Comparison of ENCODE assay signal across 3 cellular contexts in the genomic region with DNA sequence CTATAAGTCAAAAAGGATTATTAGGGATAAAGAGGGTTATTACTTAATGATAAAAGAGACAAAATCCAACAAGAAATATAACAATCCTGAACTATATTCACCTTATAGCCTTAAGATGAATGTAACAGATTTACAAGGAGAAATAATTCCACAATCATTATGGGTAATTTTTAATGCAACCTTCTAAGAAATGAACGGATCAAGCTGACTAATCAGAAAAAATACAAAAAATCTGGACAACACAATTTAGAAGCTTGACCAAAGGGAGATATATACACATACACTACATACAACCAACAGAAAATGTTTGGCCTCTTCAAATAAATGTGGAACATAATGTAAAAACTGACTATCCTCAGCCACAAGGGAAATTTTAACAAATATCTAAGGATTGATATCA.
TF ChIP-seq lines count a peak whose summit lies in the region.

No MANE protein-coding gene starts in this region.

TF ChIP-seq in A549, 52 proteins besides CTCF, POLR2A, EP300 and RAD21:
- TF ChIP-seq ZC3H11A (IDR thresholded peaks at IDR 0.05): no peak
- peak; percentile 20 for TF ChIP-seq MAFK (IDR thresholded peaks at IDR 0.05; ENCODE audit: partially characterized antibody)

TF ChIP-seq in IMR-90, 13 proteins besides CTCF, POLR2A, EP300 and RAD21:
- TF ChIP-seq MAFK (IDR thresholded peaks at IDR 0.05; ENCODE audit: low read depth, low read length) (0 out of 2 replicates have a peak, but pooled peaks have one; percentile 7), FOS (IDR thresholded peaks at IDR 0.05; ENCODE audit: low read depth, low read length) (no peak)

TF ChIP-seq in K562, 482 proteins besides CTCF, POLR2A, EP300 and RAD21:
- TF ChIP-seq, protein P1, sequence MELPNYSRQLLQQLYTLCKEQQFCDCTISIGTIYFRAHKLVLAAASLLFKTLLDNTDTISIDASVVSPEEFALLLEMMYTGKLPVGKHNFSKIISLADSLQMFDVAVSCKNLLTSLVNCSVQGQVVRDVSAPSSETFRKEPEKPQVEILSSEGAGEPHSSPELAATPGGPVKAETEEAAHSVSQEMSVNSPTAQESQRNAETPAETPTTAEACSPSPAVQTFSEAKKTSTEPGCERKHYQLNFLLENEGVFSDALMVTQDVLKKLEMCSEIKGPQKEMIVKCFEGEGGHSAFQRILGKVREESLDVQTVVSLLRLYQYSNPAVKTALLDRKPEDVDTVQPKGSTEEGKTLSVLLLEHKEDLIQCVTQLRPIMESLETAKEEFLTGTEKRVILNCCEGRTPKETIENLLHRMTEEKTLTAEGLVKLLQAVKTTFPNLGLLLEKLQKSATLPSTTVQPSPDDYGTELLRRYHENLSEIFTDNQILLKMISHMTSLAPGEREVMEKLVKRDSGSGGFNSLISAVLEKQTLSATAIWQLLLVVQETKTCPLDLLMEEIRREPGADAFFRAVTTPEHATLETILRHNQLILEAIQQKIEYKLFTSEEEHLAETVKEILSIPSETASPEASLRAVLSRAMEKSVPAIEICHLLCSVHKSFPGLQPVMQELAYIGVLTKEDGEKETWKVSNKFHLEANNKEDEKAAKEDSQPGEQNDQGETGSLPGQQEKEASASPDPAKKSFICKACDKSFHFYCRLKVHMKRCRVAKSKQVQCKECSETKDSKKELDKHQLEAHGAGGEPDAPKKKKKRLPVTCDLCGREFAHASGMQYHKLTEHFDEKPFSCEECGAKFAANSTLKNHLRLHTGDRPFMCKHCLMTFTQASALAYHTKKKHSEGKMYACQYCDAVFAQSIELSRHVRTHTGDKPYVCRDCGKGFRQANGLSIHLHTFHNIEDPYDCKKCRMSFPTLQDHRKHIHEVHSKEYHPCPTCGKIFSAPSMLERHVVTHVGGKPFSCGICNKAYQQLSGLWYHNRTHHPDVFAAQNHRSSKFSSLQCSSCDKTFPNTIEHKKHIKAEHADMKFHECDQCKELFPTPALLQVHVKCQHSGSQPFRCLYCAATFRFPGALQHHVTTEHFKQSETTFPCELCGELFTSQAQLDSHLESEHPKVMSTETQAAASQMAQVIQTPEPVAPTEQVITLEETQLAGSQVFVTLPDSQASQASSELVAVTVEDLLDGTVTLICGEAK (IDR thresholded peaks at IDR 0.05): no peak
- TF ChIP-seq, protein P1 (CRISPR knock-in tag; IDR thresholded peaks at IDR 0.05): no peak
- TF ChIP-seq DDX20 (tag; IDR thresholded peaks at IDR 0.05; ENCODE audit: low read depth): no peak
- TF ChIP-seq NFXL1 (CRISPR knock-in tag; IDR thresholded peaks at IDR 0.05): no peak
- no peak for TF ChIP-seq POU5F1 (IDR thresholded peaks at IDR 0.05; ENCODE audit: borderline replicate concordance, low read depth, low read length, partially characterized antibody)
- no peak for TF ChIP-seq RERE (CRISPR knock-in tag; IDR thresholded peaks at IDR 0.05; ENCODE audit: borderline replicate concordance)
- TF ChIP-seq ZC3H4 (CRISPR knock-in tag; IDR thresholded peaks at IDR 0.05; ENCODE audit: borderline replicate concordance): no peak
- TF ChIP-seq ZNF316 (IDR thresholded peaks at IDR 0.05): peak; percentile 65; the same call in 1 of the 2 replicates
- no peak for TF ChIP-seq TRIM28 (IDR thresholded peaks at IDR 0.05)
- TF ChIP-seq PTBP1 (IDR thresholded peaks at IDR 0.05; ENCODE audit: low read depth, low read length): no peak
- TF ChIP-seq CBX5 (IDR thresholded peaks at IDR 0.05; ENCODE audit: borderline replicate concordance, low read depth): no peak
- peak; percentile 38; the same call in 1 of the 2 replicates for TF ChIP-seq C11orf30 (IDR thresholded peaks at IDR 0.05; ENCODE audit: low read depth)
- TF ChIP-seq KAT8 (IDR thresholded peaks at IDR 0.05; ENCODE audit: low read depth): no peak
- TF ChIP-seq NFRKB (IDR thresholded peaks at IDR 0.05; ENCODE audit: low read depth): no peak
TF ChIP-seq in K562: peak in this region for 2.
